20 cellular contexts compared by ENCODE assay signal in the genomic region with DNA sequence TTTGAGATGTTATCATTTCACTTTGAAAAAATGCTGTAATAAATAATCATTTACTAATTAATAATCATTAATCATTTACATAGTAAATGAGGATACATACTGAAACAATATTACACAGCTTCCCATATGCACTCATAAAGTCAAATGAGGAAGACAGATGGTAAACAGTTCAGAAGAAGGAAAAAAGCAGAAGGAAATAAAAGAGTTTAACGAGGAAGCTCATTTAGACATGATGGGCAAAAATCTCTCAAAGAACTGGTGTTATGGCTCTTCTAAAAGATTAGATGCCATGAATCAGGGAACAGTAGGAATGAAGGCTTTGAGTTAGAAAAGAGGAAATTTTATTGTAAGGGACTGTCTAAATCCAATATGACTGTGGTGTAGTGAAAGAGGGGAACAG.
"Had no signal": no experiment of that assay in that cellular context is flagged by ENCODE, and none has a peak within 500 bp of the region (broad histone marks: within the 10 kb centered on the region; RNA-seq: fewer than 3 reads in every experiment).

No MANE protein-coding gene starts in this region.

- H3K4me3 ChIP-seq: ascending aorta, breast epithelium, gastroesophageal sphincter, heart right ventricle, lower lobe of right lung, psoas muscle, testis had no signal

- H3K4me1 Mint-ChIP-seq: activated T-helper 17 cell treated with anti-CD3 and anti-CD28 coated beads, Interleukin-2, amount 50 U/mL, for 72 hours; endodermal cell; nephron progenitor cell; stimulated activated naive CD8-positive, alpha-beta T cell treated with anti-CD3 and anti-CD28 coated beads, Interleukin-15, amount 100 ng/mL, for 72 hours had no signal

- H3K4me3 Mint-ChIP-seq: activated T-helper 17 cell treated with anti-CD3 and anti-CD28 coated beads, Interleukin-2, amount 50 U/mL, for 72 hours; endodermal cell; nephron progenitor cell; stimulated activated naive CD8-positive, alpha-beta T cell treated with anti-CD3 and anti-CD28 coated beads, Interleukin-15, amount 100 ng/mL, for 72 hours; T-helper 2 cell treated with Interferon-gamma antibody and Interleukin-4, amounts not matched to agents 5 μg/mL and 100 μg/mL, for 36 hours had no signal

- H3K27me3 ChIP-seq: ascending aorta, breast epithelium, gastroesophageal sphincter, heart right ventricle, testis had no signal

- H3K9me3 Mint-ChIP-seq: activated T-helper 17 cell treated with anti-CD3 and anti-CD28 coated beads, Interleukin-2, amount 50 U/mL, for 72 hours; endodermal cell; nephron progenitor cell had no signal

- H3K27ac ChIP-seq: ascending aorta, breast epithelium, gastroesophageal sphincter, heart right ventricle, lower lobe of right lung, psoas muscle, testis, VCaP had no signal

- H3K9me3 ChIP-seq: ascending aorta, breast epithelium, gastroesophageal sphincter, heart right ventricle, lower lobe of right lung, psoas muscle, testis had no signal

- H3K36me3 ChIP-seq: ascending aorta, breast epithelium, gastroesophageal sphincter, heart right ventricle, lower lobe of right lung had no signal

- DNase-seq: activated CD4-positive, alpha-beta T cell treated with anti-CD3 and anti-CD28 coated beads for 1 hour; activated CD4-positive, alpha-beta T cell treated with anti-CD3 and anti-CD28 coated beads, Interleukin-2, amount 50 U/mL, for 4 hours; activated naive CD4-positive, alpha-beta T cell treated with Interleukin-2 at 50 U/mL for 16 hours; activated T-cell treated with anti-CD3 and anti-CD28 coated beads for 4 hours; dermis blood vessel endothelial cell; endodermal cell; heart right ventricle; left colon; lower lobe of right lung; nephron progenitor cell; psoas muscle; stimulated activated naive CD8-positive, alpha-beta T cell treated with anti-CD3 and anti-CD28 coated beads, Interleukin-15, amount 100 ng/mL, for 72 hours; testis had no signal

- H3K27ac Mint-ChIP-seq: activated T-helper 17 cell treated with anti-CD3 and anti-CD28 coated beads, Interleukin-2, amount 50 U/mL, for 72 hours; endodermal cell; nephron progenitor cell; T-helper 2 cell treated with Interferon-gamma antibody and Interleukin-4, amounts not matched to agents 5 μg/mL and 100 μg/mL, for 36 hours had no signal

- H3K4me1 ChIP-seq: ascending aorta, breast epithelium, gastroesophageal sphincter, heart right ventricle, lower lobe of right lung, psoas muscle had no signal

- ATAC-seq: activated T-helper 17 cell treated with anti-CD3 and anti-CD28 coated beads, Interleukin-2, amount 50 U/mL, for 72 hours; gastroesophageal sphincter; heart right ventricle; left colon; lower lobe of right lung; psoas muscle; sciatic nerve; stimulated activated naive CD8-positive, alpha-beta T cell treated with anti-CD3 and anti-CD28 coated beads, Interleukin-15, amount 100 ng/mL, for 72 hours had no signal

- H3K27me3 Mint-ChIP-seq: activated T-helper 17 cell treated with anti-CD3 and anti-CD28 coated beads, Interleukin-2, amount 50 U/mL, for 72 hours; stimulated activated naive CD8-positive, alpha-beta T cell treated with anti-CD3 and anti-CD28 coated beads, Interleukin-15, amount 100 ng/mL, for 72 hours had no signal
